Comparison of ENCODE assay signal across 24 cellular contexts in the genomic region with DNA sequence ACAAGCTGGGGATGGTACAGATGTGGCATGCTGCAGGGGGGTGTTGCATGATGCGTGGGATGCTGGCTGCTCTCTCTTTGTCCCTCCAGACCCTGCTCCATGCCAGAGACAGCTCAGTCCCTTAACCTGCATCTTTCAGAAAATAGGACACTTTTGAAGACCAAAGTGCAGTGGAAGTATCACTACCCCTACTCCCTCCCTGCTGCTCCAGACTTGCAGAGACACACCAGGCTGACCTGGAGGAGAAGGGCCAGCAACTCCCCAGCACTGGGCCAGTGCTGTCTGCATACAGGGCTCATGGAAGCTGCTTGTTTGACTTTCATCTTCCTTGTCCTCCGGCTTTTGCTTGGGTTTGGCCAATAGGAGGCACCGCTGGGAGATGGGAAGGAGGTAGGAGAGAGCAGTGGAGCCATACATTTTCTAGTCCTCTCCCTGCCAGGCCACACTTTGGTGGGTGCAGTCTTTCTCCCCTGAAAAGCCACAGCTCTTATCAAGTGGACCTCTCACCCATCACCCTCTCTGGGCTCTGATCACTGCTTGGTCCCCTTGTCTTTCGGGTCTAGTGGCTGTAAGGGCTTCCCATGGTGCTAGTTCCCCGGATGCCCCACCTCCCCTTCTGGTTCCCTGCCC. TPM values are rescaled to one million over a fixed set of nuclear protein-coding genes. Genes with fewer than 3 reads are reported as not detected.
DNase-seq lines count a peak whose midpoint lies in the region; ATAC-seq, FAIRE-seq and TF ChIP-seq lines count a peak whose summit lies in the region.
"Had no signal": no experiment of that assay in that cellular context is flagged by ENCODE, and none has a peak within 500 bp of the region (broad histone marks: within the 10 kb centered on the region; RNA-seq: fewer than 3 reads in every experiment).

No MANE protein-coding gene starts in this region.

- in situ Hi-C loops in HepG2 (cut with HindIII; ENCODE audit: extremely low pct_ligation_motif_present, low pct_unique_long_range_greater_than_20kb): no loop called here

- CTCF ChIA-PET in HepG2 (lab: Yijun Ruan, JAX; ENCODE audit: low intra/inter-chr PET ratio, low total read pairs): no interaction called here

- WGBS in HepG2 (ENCODE audit: low lambda C conversion rate): 79% methylated on average over 5 of the region's 5 CpGs
- 74% methylated on average over 4 of the region's 5 CpGs for WGBS in right lobe of liver (ENCODE audit: insufficient coverage, low coverage, low lambda C conversion rate, missing lambda C conversion rate)

- H3K4me3 ChIP-seq in HepG2 (replicated peaks in 1 of 3; ENCODE audit: insufficient read depth in 1 of 3, low read depth in 2 of 3, low read length in 3 of 3) (no peak overlapping the region), right lobe of liver (no peak overlapping the region), WERI-Rb-1 (ENCODE audit: low read depth, low read length) (no peak overlapping the region)

- POLR2A ChIA-PET in HepG2 (lab: Yijun Ruan, JAX): interaction anchor here (0.6 to 1.9 kb wide), 10 partner anchors 8 to 64 kb away, joined by 3 to 14 read pairs (median 3); partner anchors contain the start of gene NKD1

- H3K4me2 ChIP-seq in HepG2 (ENCODE audit: low read depth, low read length): peak overlapping the region; percentile 42; the same call in 1 of the 2 replicates
- H3K4me2 ChIP-seq: SK-N-SH had no signal

- peak overlapping the region; percentile 51 for H3K27ac ChIP-seq in HepG2 (ENCODE audit: extremely low read length, insufficient read depth, low read length)
- H3K27ac ChIP-seq in right lobe of liver: no peak overlapping the region
- peak overlapping the region; percentile 89 for H3K27ac ChIP-seq in WERI-Rb-1
- H3K27ac ChIP-seq: C4-2B had no signal

- H3K27me3 ChIP-seq in HepG2 (ENCODE audit: control insufficient read depth in 1 of 2, insufficient read depth in 2 of 2, low read length in 2 of 2) (no peaks in the 10 kb centered on the region), right lobe of liver (no peaks in the 10 kb centered on the region), WERI-Rb-1 (ENCODE audit: insufficient read depth, low read depth, severe bottlenecking) (no peaks in the 10 kb centered on the region)

- intact Hi-C loops in HepG2 (cut with micrococcal nuclease; ENCODE audit: unreplicated experiment): no loop called here
- intact Hi-C loops in right lobe of liver (cut with DNase I): no loop called here

- H3K4me1 ChIP-seq in HepG2 (ENCODE audit: insufficient read depth, low read length) (peaks cover 93% of the 10 kb centered on the region), right lobe of liver (no peaks in the 10 kb centered on the region)

- H2AFZ ChIP-seq in HepG2 (ENCODE audit: low read length): no peak overlapping the region

- H3K36me3 ChIP-seq in HepG2 (replicated peaks in 1 of 2; ENCODE audit: control insufficient read depth in 1 of 2, insufficient read depth in 2 of 2, low read length in 2 of 2) (no peaks in the 10 kb centered on the region), right lobe of liver (no peaks in the 10 kb centered on the region), WERI-Rb-1 (no peaks in the 10 kb centered on the region)

- TF ChIP-seq CTCF in HepG2 (CRISPR knock-in tag; IDR thresholded peaks at IDR 0.05) (peak; percentile 23; the same call in 1 of the 2 replicates), right lobe of liver (IDR thresholded peaks at IDR 0.05) (no peak), WERI-Rb-1 (IDR thresholded peaks at IDR 0.05; ENCODE audit: low read depth, low read length) (no peak)

- TF ChIP-seq EP300 in HepG2 (IDR thresholded peaks at IDR 0.05; ENCODE audit: low read depth in 2 of 2, low read length in 2 of 2): no peak
- TF ChIP-seq EP300 in HepG2 (CRISPR knock-in tag; IDR thresholded peaks at IDR 0.05; ENCODE audit: borderline replicate concordance): no peak

- ATAC-seq in HepG2 (no peak), right lobe of liver (no peak), HG03469 (IDR thresholded peaks at IDR 0.05; ENCODE audit: unreplicated experiment) (no peak)
- ATAC-seq: CD8-positive, alpha-beta T cell had no signal

- H3K79me2 ChIP-seq in HepG2 (ENCODE audit: insufficient read depth, low read length): peaks cover 16% of the 10 kb centered on the region

- H4K20me1 ChIP-seq in HepG2 (ENCODE audit: insufficient read depth, low read length): no peaks in the 10 kb centered on the region

- TF ChIP-seq POLR2A in HepG2 (IDR thresholded peaks at IDR 0.05; ENCODE audit: insufficient read depth in 1 of 2, low read depth in 2 of 2, low read length in 2 of 2): no peak
- TF ChIP-seq POLR2A in right lobe of liver (IDR thresholded peaks at IDR 0.05): no peak

- TF ChIP-seq RAD21 in HepG2 (CRISPR knock-in tag; IDR thresholded peaks at IDR 0.05): no peak

- peak overlapping the region; percentile 14; the same call in 1 of the 2 replicates for H3K9ac ChIP-seq in HepG2 (ENCODE audit: insufficient read depth, low read depth, low read length)
- H3K9ac ChIP-seq: SK-N-SH had no signal

- FAIRE-seq in HepG2 (lab: Jason Lieb, UNC): no peak
- FAIRE-seq: GM12891, RCC 7860 had no signal

- DNase-seq in HepG2 (ENCODE audit: low spot score) (no peak), right lobe of liver (no peak), WERI-Rb-1 (no peak), mesenteric fat pad (ENCODE audit: low spot score) (peak; percentile 59), SW480 (ENCODE audit: low spot score) (no peak), NCI-H748 (lab: John Stamatoyannopoulos, UW; ENCODE audit: unreplicated experiment) (no peak)
- DNase-seq: DMS79 treated with DMSO at 0.1 percent for 48 hours, GF-D8, H7, Karpas-422, NCI-H1092, NCI-H1417 treated with DMSO at 0.1 percent for 48 hours, NCI-H2081, NCI-H345, NCI-H510A treated with DMSO at 0.1 percent for 48 hours, NCI-H748 treated with DMSO at 0.1 percent for 48 hours, SIG-M5, SK-N-SH, SW 1271 had no signal

- no TSS peak for BruUV-seq in HepG2 (replicated peaks; lab: Mats Ljungman, UMichigan)

- H3K9me3 ChIP-seq in HepG2 (ENCODE audit: low read length) (0 out of 2 replicates have a peak, but pooled peaks cover 6% of the 10 kb centered on the region), right lobe of liver (no peaks in the 10 kb centered on the region), WERI-Rb-1 (ENCODE audit: severe bottlenecking) (peaks cover 3% of the 10 kb centered on the region)
- H3K9me3 ChIP-seq: SK-N-SH had no signal

TF ChIP-seq in HepG2, 621 proteins besides CTCF, POLR2A, EP300 and RAD21 (continues in another document):
- TF ChIP-seq CEBPZ (IDR thresholded peaks at IDR 0.05; ENCODE audit: low read length) (no peak), ZNF772 (CRISPR knock-in tag; IDR thresholded peaks at IDR 0.05) (no peak), ZNF570 (CRISPR knock-in tag; IDR thresholded peaks at IDR 0.05; ENCODE audit: borderline replicate concordance) (no peak)

RNA-seq across cellular contexts. Expression of gene NKD1, which starts 46.1 kb away (rescaled TPM):
- total RNA-seq in HepG2 (2016; rRNA removed; fragmentation: Illumina TruSeq; extraction: Trizol) (59.0 and 70.4 TPM in 2 replicates), right lobe of liver (1 to 10 TPM in 5 of 6 experiments, under 1 TPM in 1; 0.69 to 2.6 (median 2.1) TPM), mesenteric fat pad (2.4 TPM)
- 19.9 and 25.5 TPM in 2 replicates for total RNA-seq in HepG2 (2016; cell fraction: cytosol; rRNA removed; fragmentation: Illumina TruSeq; extraction: Trizol; ENCODE audit: low read depth)
- 50.0 and 70.7 TPM in 2 replicates for total RNA-seq in HepG2 (2016; cell fraction: insoluble cytoplasmic fraction; rRNA removed; fragmentation: Illumina TruSeq; extraction: Trizol)
- 136 and 148 TPM in 2 replicates for total RNA-seq in HepG2 (2016; cell fraction: membrane; rRNA removed; fragmentation: Illumina TruSeq; extraction: Trizol)
- total RNA-seq in HepG2 (2016; cell fraction: nucleus; rRNA removed; fragmentation: Illumina TruSeq; extraction: Trizol): 61.9 and 70.6 TPM in 2 replicates
- polyA plus RNA-seq in HepG2 (2011; rRNA removed): 86.1 and 121 TPM in 2 replicates
- 22.3 and 49.7 TPM in 2 replicates for polyA plus RNA-seq in HepG2 (2011; cell fraction: cytosol; rRNA removed)
- 150 and 275 TPM in 2 replicates for polyA plus RNA-seq in HepG2 (2011; cell fraction: nucleus; rRNA removed)
- polyA plus RNA-seq in HepG2 (2012): 58.7 and 76.3 TPM in 2 replicates
- polyA plus RNA-seq in HepG2 (2016; cell fraction: cytosol; fragmentation: Illumina TruSeq; extraction: Trizol; ENCODE audit: low read depth): 106 and 127 TPM in 2 replicates
- polyA plus RNA-seq in HepG2 (2016; cell fraction: insoluble cytoplasmic fraction; fragmentation: Illumina TruSeq; extraction: Trizol; ENCODE audit: low read depth): 95.8 and 124 TPM in 2 replicates
- polyA plus RNA-seq in HepG2 (2016; cell fraction: membrane; fragmentation: Illumina TruSeq; extraction: Trizol; ENCODE audit: low read depth): 156 and 170 TPM in 2 replicates
- 155 and 169 TPM in 2 replicates for polyA plus RNA-seq in HepG2 (2016; cell fraction: nucleus; fragmentation: Illumina TruSeq; extraction: Trizol; ENCODE audit: insufficient read depth, low read depth)
- polyA minus RNA-seq in HepG2 (2011; rRNA and poly(A)+ RNA removed; ENCODE audit: low replicate concordance): 0.02 and 110 TPM in 2 replicates
- 14.3 and 28.8 TPM in 2 replicates for polyA minus RNA-seq in HepG2 (2011; cell fraction: cytosol; rRNA and poly(A)+ RNA removed)
- polyA minus RNA-seq in HepG2 (2011; cell fraction: nucleus; rRNA and poly(A)+ RNA removed): 43.1 and 57.6 TPM in 2 replicates

Comparison
In these comparisons a context has a peak if more than half of its experiments do, and no peak if none do; other contexts are left out.
1. H3K27ac ChIP-seq: peak in HepG2 (single experiment) and WERI-Rb-1 (single experiment); none in right lobe of liver (0 of 3).